Comparison of ENCODE assay signal across 24 cellular contexts in the genomic region with DNA sequence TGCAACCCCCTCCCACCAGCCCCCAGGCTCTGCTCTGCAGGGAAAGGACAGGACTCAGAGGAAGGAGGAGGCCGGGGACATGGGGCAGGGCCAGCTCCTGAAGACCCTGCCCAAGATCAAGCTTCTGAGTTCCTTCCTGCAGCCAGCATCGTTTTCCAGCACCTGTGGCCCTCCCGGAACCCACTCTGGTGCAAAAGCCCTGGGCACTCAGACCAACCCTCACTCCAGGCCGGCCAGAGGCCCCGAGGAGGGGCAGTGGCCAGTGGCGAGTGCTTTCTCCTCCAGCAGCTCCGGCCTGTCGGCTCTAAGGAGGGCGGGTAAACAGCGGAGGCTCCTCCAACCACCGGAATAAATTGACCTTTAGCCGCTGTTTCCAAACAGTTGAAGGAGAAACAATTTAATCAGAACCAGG. TPM values are rescaled to one million over a fixed set of nuclear protein-coding genes. Genes with fewer than 3 reads are reported as not detected.
DNase-seq lines count a peak whose midpoint lies in the region; ATAC-seq, FAIRE-seq and TF ChIP-seq lines count a peak whose summit lies in the region.
"Had no signal": no experiment of that assay in that cellular context is flagged by ENCODE, and none has a peak within 500 bp of the region (broad histone marks: within the 10 kb centered on the region; RNA-seq: fewer than 3 reads in every experiment).

No MANE protein-coding gene starts in this region.

- H3K4me3 Mint-ChIP-seq in CD8-positive, alpha-beta T cell = no peak overlapping the region
- H3K4me3 Mint-ChIP-seq: CD4-positive, alpha-beta memory T cell had no signal

- H3K9me3 Mint-ChIP-seq in CD8-positive, alpha-beta T cell = no peaks in the 10 kb centered on the region
- H3K9me3 Mint-ChIP-seq: CD4-positive, alpha-beta memory T cell had no signal

- peaks cover 20% of the 10 kb centered on the region for H3K27me3 ChIP-seq in adipocyte (replicated peaks; ENCODE audit: control insufficient read depth, insufficient read depth, low read length)
- no peaks in the 10 kb centered on the region for H3K27me3 ChIP-seq in right cardiac atrium (ENCODE audit: control insufficient read depth, insufficient read depth)
- no peaks in the 10 kb centered on the region for H3K27me3 ChIP-seq in CD8-positive, alpha-beta T cell (ENCODE audit: insufficient read depth, low read length)
- H3K27me3 ChIP-seq: BLaER1 treated with 17β-estradiol and CSF1 and Interleukin-3, amounts not matched to agents 10 nM and 100 nM; Peyer's patch; SJSA1 had no signal

- H3K36me3 Mint-ChIP-seq in CD8-positive, alpha-beta T cell = no peaks in the 10 kb centered on the region
- H3K36me3 Mint-ChIP-seq: CD4-positive, alpha-beta memory T cell had no signal

- peaks cover 13% of the 10 kb centered on the region for H3K27me3 Mint-ChIP-seq in CD8-positive, alpha-beta T cell (ENCODE audit: low read depth)

- H3K4me1 ChIP-seq in adipocyte (ENCODE audit: control insufficient read depth, insufficient read depth, low read length) (peaks cover 11% of the 10 kb centered on the region), right cardiac atrium (ENCODE audit: control insufficient read depth, insufficient read depth, low read length) (no peaks in the 10 kb centered on the region)
- no peaks in the 10 kb centered on the region for H3K4me1 ChIP-seq in CD8-positive, alpha-beta T cell (ENCODE audit: insufficient read depth, low read length)
- H3K4me1 ChIP-seq: Peyer's patch, SJSA1 had no signal

- no peaks in the 10 kb centered on the region for H3K4me1 Mint-ChIP-seq in CD8-positive, alpha-beta T cell (ENCODE audit: low read depth)

- CTCF ChIA-PET in CD8-positive, alpha-beta T cell (lab: Charles Lee) = no interaction called here
- CTCF ChIA-PET in GM10248 (lab: Yijun Ruan, JAX) = interaction anchor here (1.0 kb wide), 1 partner anchor 47 kb away, joined by 3 read pairs; no protein-coding TSS in a partner anchor

- TF ChIP-seq CTCF in CD8-positive, alpha-beta T cell (IDR thresholded peaks at IDR 0.05) = no peak
- TF ChIP-seq CTCF in GM10248 (IDR thresholded peaks at IDR 0.05; ENCODE audit: control extremely low read depth, extremely low read depth, low read depth, missing control alignments) = no peak

- H3K9ac ChIP-seq in adipocyte (ENCODE audit: low read length) = peak overlapping the region; percentile 19
- H3K9ac ChIP-seq: BLaER1 treated with 17β-estradiol and CSF1 and Interleukin-3, amounts not matched to agents 10 nM and 100 nM had no signal

- H3K9me3 ChIP-seq in adipocyte (ENCODE audit: control insufficient read depth, low read length) (no peaks in the 10 kb centered on the region), right cardiac atrium (ENCODE audit: control insufficient read depth, low read length) (no peaks in the 10 kb centered on the region)
- H3K9me3 ChIP-seq in CD8-positive, alpha-beta T cell (ENCODE audit: low read length) = no peaks in the 10 kb centered on the region
- H3K9me3 ChIP-seq: BLaER1 treated with 17β-estradiol and CSF1 and Interleukin-3, amounts not matched to agents 10 nM and 100 nM; Peyer's patch; SJSA1 had no signal

- DNase-seq in adipocyte (ENCODE audit: low read depth) (peak; percentile 44), right cardiac atrium (peak in 2 of 3 donors; percentile 35 to 41), sciatic nerve (ENCODE audit: low spot score) (no peak), GM10248 (ENCODE audit: extremely low spot score) (no peak)
- DNase-seq in CD8-positive, alpha-beta T cell = no peak
- DNase-seq: Calu3; CD4-positive, alpha-beta memory T cell; GOT3; HCEC 1CT; KG1; NCI-H1092 treated with DMSO at 0.1 percent for 48 hours; NCI-H1436 treated with DMSO at 0.1 percent for 48 hours; NCI-H1930; NCI-H2227 treated with DMSO at 0.1 percent for 48 hours; NCI-H510A; Peyer's patch had no signal

- ATAC-seq in right cardiac atrium (no peak), sciatic nerve (peak; percentile 68), GM21786 (IDR thresholded peaks at IDR 0.05; ENCODE audit: unreplicated experiment) (no peak)
- no peak for ATAC-seq in CD8-positive, alpha-beta T cell

- H3K27ac Mint-ChIP-seq in CD8-positive, alpha-beta T cell = no peak overlapping the region
- H3K27ac Mint-ChIP-seq: CD4-positive, alpha-beta memory T cell had no signal

- intact Hi-C loops in right cardiac atrium (cut with DNase I) = no loop called here
- intact Hi-C loops in sciatic nerve (cut with DNase I) = no loop called here
- intact Hi-C loops in CD8-positive, alpha-beta T cell (cut with DNase I, micrococcal nuclease) = no loop called here

- WGBS in right cardiac atrium = 75% methylated on average over 12 of the region's 12 CpGs

- H3K4me3 ChIP-seq in adipocyte (ENCODE audit: low read length) (no peak overlapping the region), right cardiac atrium (ENCODE audit: low read length) (no peak overlapping the region)
- no peak overlapping the region for H3K4me3 ChIP-seq in CD8-positive, alpha-beta T cell (ENCODE audit: low read depth, low read length)
- H3K4me3 ChIP-seq: BLaER1 treated with 17β-estradiol and CSF1 and Interleukin-3, amounts not matched to agents 10 nM and 100 nM; Peyer's patch; SJSA1 had no signal

- peaks cover 8% of the 10 kb centered on the region for H3K36me3 ChIP-seq in adipocyte (ENCODE audit: control insufficient read depth, insufficient read depth, low read length, severe bottlenecking)
- no peaks in the 10 kb centered on the region for H3K36me3 ChIP-seq in CD8-positive, alpha-beta T cell (ENCODE audit: insufficient read depth, low read length)
- H3K36me3 ChIP-seq: BLaER1 treated with 17β-estradiol and CSF1 and Interleukin-3, amounts not matched to agents 10 nM and 100 nM; Peyer's patch; SJSA1 had no signal

- peak; percentile 4 for FAIRE-seq in endometrium (lab: Jason Lieb, UNC)
- FAIRE-seq: G401.6, GM18507, HTR-8/SVneo had no signal

- H3K27ac ChIP-seq in right cardiac atrium (ENCODE audit: low read length) = no peak overlapping the region
- H3K27ac ChIP-seq in CD8-positive, alpha-beta T cell (ENCODE audit: low read depth, low read length) = no peak overlapping the region
- H3K27ac ChIP-seq: BLaER1 treated with 17β-estradiol and CSF1 and Interleukin-3, amounts not matched to agents 10 nM and 100 nM; Peyer's patch; SJSA1 had no signal

- POLR2A ChIA-PET in CD8-positive, alpha-beta T cell (lab: Charles Lee) = no interaction called here
- POLR2A ChIA-PET in GM10248 (lab: Yijun Ruan, JAX) = no interaction called here

RNA-seq across cellular contexts. Expression of a gene that starts 10.9 kb away (rescaled TPM):
- total RNA-seq in right cardiac atrium = 1 to 10 TPM in 2 of 4 donors, under 1 TPM in 2; 0.57 to 2.2 (median 0.94) TPM
- 1.4 TPM for polyA plus RNA-seq in right cardiac atrium
- 4.5 TPM for total RNA-seq in sciatic nerve
- not detected for total RNA-seq in CD8-positive, alpha-beta T cell
- total RNA-seq: Calu3; CD4-positive, alpha-beta memory T cell; SJSA1 had no signal
- polyA plus RNA-seq: CD4-positive, alpha-beta memory T cell had no signal

RNA-seq across cellular contexts. Expression of a gene that starts 14.2 kb away (rescaled TPM):
- total RNA-seq in right cardiac atrium (100 to 1,000 TPM in 3 of 4 donors, 10 to 100 TPM in 1; 56.5 to 117 (median 104) TPM), sciatic nerve (4.7 TPM)
- 153 TPM for polyA plus RNA-seq in right cardiac atrium
- not detected for total RNA-seq in CD8-positive, alpha-beta T cell
- total RNA-seq: Calu3; CD4-positive, alpha-beta memory T cell; Daoy; SJSA1 had no signal
- polyA plus RNA-seq: CD4-positive, alpha-beta memory T cell had no signal

Comparison
In these comparisons a context has a peak if more than half of its experiments do, and no peak if none do; other contexts are left out.
1. DNase-seq: peak in adipocyte (single experiment) and right cardiac atrium (2 of 3); none in sciatic nerve (single experiment), CD8-positive, alpha-beta T cell (0 of 7) and GM10248 (single experiment).
2. RNA of a gene that starts 14.2 kb away (total RNA-seq): 56.5 to 117 TPM in right cardiac atrium; 4.7 TPM in sciatic nerve (single experiment) and not detected in CD8-positive, alpha-beta T cell; every median in the first group is over 10 times any median in the second.